Comparison of ENCODE assay signal across 23 cellular contexts in the genomic region with DNA sequence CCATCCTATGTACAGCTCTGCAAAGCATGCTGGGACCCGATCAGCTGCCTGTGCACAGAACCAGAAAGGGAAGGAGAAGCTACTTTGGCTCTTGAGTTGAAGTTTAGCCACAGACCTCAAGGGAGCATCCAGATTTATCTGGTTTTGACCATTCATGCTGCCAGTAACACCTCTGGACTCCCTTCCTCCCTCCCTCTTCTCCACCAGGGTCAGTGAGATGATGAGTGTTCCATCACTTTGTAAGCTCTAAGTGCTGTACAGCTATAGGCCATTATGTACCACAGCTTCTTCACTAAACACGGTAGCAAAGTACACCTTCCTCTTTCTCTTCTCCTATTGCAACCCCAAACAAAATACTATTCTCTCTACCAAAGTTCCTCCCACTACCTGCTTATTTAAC.
DNase-seq lines count a peak whose midpoint lies in the region; ATAC-seq, FAIRE-seq and TF ChIP-seq lines count a peak whose summit lies in the region.
"Had no signal": no experiment of that assay in that cellular context is flagged by ENCODE, and none has a peak within 500 bp of the region (broad histone marks: within the 10 kb centered on the region; RNA-seq: fewer than 3 reads in every experiment).

No MANE protein-coding gene starts in this region.

- H3K9me3 ChIP-seq in lower lobe of right lung = no peaks in the 10 kb centered on the region
- H3K9me3 ChIP-seq: SJSA1 had no signal

- no peak for TF ChIP-seq CTCF in NB4 (IDR thresholded peaks at IDR 0.05; ENCODE audit: low read depth, low read length)
- no peak for TF ChIP-seq CTCF in lower leg skin (IDR thresholded peaks at IDR 0.05)
- TF ChIP-seq CTCF in lower lobe of right lung (IDR thresholded peaks at IDR 0.05) = no peak

- peak; percentile 38 for FAIRE-seq in H54 (lab: Jason Lieb, UNC)
- FAIRE-seq: D721Med, GM18507 had no signal

- no peaks in the 10 kb centered on the region for H3K4me1 ChIP-seq in lower lobe of right lung

- no peaks in the 10 kb centered on the region for H3K27me3 ChIP-seq in lower lobe of right lung (ENCODE audit: low read depth)
- H3K27me3 ChIP-seq: SJSA1 had no signal

- TF ChIP-seq POLR2A in H54 (IDR thresholded peaks at IDR 0.05; ENCODE audit: low read depth, low read length) = no peak
- TF ChIP-seq POLR2A in NB4 (IDR thresholded peaks at IDR 0.05; ENCODE audit: extremely low read depth, insufficient read length) = no peak
- TF ChIP-seq POLR2A in lower leg skin (IDR thresholded peaks at IDR 0.05) = no peak

- intact Hi-C loops in lower leg skin (cut with DNase I; ENCODE audit: low total_unique reads) = no loop called here
- intact Hi-C loops in lower lobe of right lung (cut with DNase I) = no loop called here

- H3K27ac ChIP-seq in lower lobe of right lung = no peak overlapping the region
- H3K27ac ChIP-seq: PC-9, SJSA1 had no signal

- WGBS in lower leg skin, 2 donors = 84 to 91% methylated on average over 2 of the region's 2 CpGs

- no peaks in the 10 kb centered on the region for H3K36me3 ChIP-seq in lower lobe of right lung
- H3K36me3 ChIP-seq: SJSA1 had no signal

- ATAC-seq in HG02840 (IDR thresholded peaks at IDR 0.05; ENCODE audit: low FRiP score, unreplicated experiment) = no peak
- no peak for ATAC-seq in lower lobe of right lung
- ATAC-seq: T-cell had no signal

- no peak overlapping the region for H3K4me3 ChIP-seq in NB4 (ENCODE audit: low read depth, low read length)
- no peak overlapping the region for H3K4me3 ChIP-seq in lower leg skin (ENCODE audit: low read depth, poor library complexity, severe bottlenecking)
- H3K4me3 ChIP-seq in lower lobe of right lung = no peak overlapping the region
- H3K4me3 ChIP-seq: PC-9, SJSA1 had no signal

- no peak for DNase-seq in H54 (ENCODE audit: insufficient read length, low spot score)
- DNase-seq in NB4 (ENCODE audit: low read depth) = peak; percentile 25
- DNase-seq in glomerular visceral epithelial cell (ENCODE audit: extremely low spot score) = peak; percentile 62
- no peak for DNase-seq in lower leg skin (ENCODE audit: low spot score in 2 of 2)
- DNase-seq in RKO (ENCODE audit: low spot score) = no peak
- DNase-seq in lower lobe of right lung = no peak
- DNase-seq: H9, KG1, NCI-H1092 treated with DMSO at 0.1 percent for 48 hours, NCI-H1436, NCI-H187 treated with DMSO at 0.1 percent for 48 hours, NCI-H2171 treated with DMSO at 0.1 percent for 48 hours, NCI-H345, NCI-H510A treated with DMSO at 0.1 percent for 48 hours, NCI-H748 treated with DMSO at 0.1 percent for 48 hours, PC-9, Right ventricle myocardium superior, RPMI8226, T-cell had no signal

Comparison
In these comparisons a context has a peak if more than half of its experiments do, and no peak if none do; other contexts are left out.
1. DNase-seq: peak in NB4 (single experiment) and glomerular visceral epithelial cell (single experiment); none in H54 (single experiment), lower leg skin (0 of 2), RKO (single experiment) and lower lobe of right lung (single experiment).